19 cellular contexts compared by ENCODE assay signal in genomic region chr2:176639016-176639343, GRCh38.
A peak's percentile ranks its signal among the peaks of the same experiment; 100 is the strongest.
DNase-seq lines count a peak whose midpoint lies in the region; ATAC-seq, FAIRE-seq and TF ChIP-seq lines count a peak whose summit lies in the region.
"Had no signal": no experiment of that assay in that cellular context is flagged by ENCODE, and none has a peak within 500 bp of the region (broad histone marks: within the 10 kb centered on the region; RNA-seq: fewer than 3 reads in every experiment).

No MANE protein-coding gene starts in this region.

- no peak overlapping the region for H3K27ac ChIP-seq in ACC112 (ENCODE audit: low read depth, low read length)
- no peak overlapping the region for H3K27ac ChIP-seq in H1 (ENCODE audit: low read depth, low read length)
- no peak overlapping the region for H3K27ac ChIP-seq in osteoblast (ENCODE audit: low read depth, low read length)
- no peak overlapping the region for H3K27ac ChIP-seq in endodermal cell (ENCODE audit: low read depth, low read length)
- H3K27ac ChIP-seq: SJSA1 had no signal

- ATAC-seq in left lobe of liver (no peak), HG02938 (IDR thresholded peaks at IDR 0.05; ENCODE audit: unreplicated experiment) (no peak)

- 90% methylated on average over 7 of the region's 7 CpGs; no CpG with 5 or more reads in 1 of the 2 experiments for WGBS in H1 (ENCODE audit: extremely low coverage in 1 of 2, insufficient coverage in 1 of 2, insufficient read length in 1 of 2, insufficient replicate concordance in 2 of 2, low coverage in 1 of 2, low lambda C conversion rate in 2 of 2, missing lambda C conversion rate in 1 of 2), 2 experiments
- WGBS in endodermal cell (ENCODE audit: insufficient coverage in 1 of 2, insufficient read length in 1 of 2), 2 experiments = 92 to 93% methylated on average over 2 to 7 of the region's 7 CpGs

- peaks cover 86% of the 10 kb centered on the region for H3K27me3 Mint-ChIP-seq in endodermal cell (ENCODE audit: insufficient read depth)

- POLR2A ChIA-PET in HEK293T (lab: Yijun Ruan, JAX) = no interaction called here
- POLR2A ChIA-PET in H1 (lab: Charles Lee; ENCODE audit: partially characterized antibody) = no interaction called here

- H3K4me3 ChIP-seq in ACC112 (ENCODE audit: low read depth, low read length) (peak overlapping the region; percentile 84), H1 (ENCODE audit: extremely low read depth in 1 of 4, insufficient read depth in 2 of 4, low read depth in 3 of 4, low read length in 4 of 4) (no peak overlapping the region), osteoblast (ENCODE audit: insufficient read depth, low read length) (no peak overlapping the region), endodermal cell (ENCODE audit: low read length) (no peak overlapping the region)
- H3K4me3 ChIP-seq: HAP-1 had no signal

- TF ChIP-seq EP300 in H1 (IDR thresholded peaks at IDR 0.05; ENCODE audit: borderline replicate concordance in 1 of 2, low read depth in 2 of 2, low read length in 2 of 2) = no peak

- no peak overlapping the region for H3K4ac ChIP-seq in H1 (replicated peaks; ENCODE audit: insufficient read length, low read depth, low read length)

- no peaks in the 10 kb centered on the region for H3K36me3 ChIP-seq in ACC112 (ENCODE audit: insufficient read depth, low read length)
- no peaks in the 10 kb centered on the region for H3K36me3 ChIP-seq in H1 (ENCODE audit: control insufficient read depth in 2 of 4, insufficient read depth in 4 of 4, low read length in 3 of 4)
- no peaks in the 10 kb centered on the region for H3K36me3 ChIP-seq in osteoblast (ENCODE audit: insufficient read depth, low read length)
- H3K36me3 ChIP-seq in endodermal cell (ENCODE audit: control insufficient read depth, insufficient read depth, low read length) = no peaks in the 10 kb centered on the region
- H3K36me3 ChIP-seq: BE2C, HAP-1, SJSA1 had no signal

- H3K14ac ChIP-seq in H1 (ENCODE audit: insufficient read length) = no peak overlapping the region

- TF ChIP-seq CTCF in H1 (IDR thresholded peaks at IDR 0.05; ENCODE audit: control extremely low read depth in 1 of 3, insufficient read depth in 1 of 3, low read depth in 1 of 3, low read length in 3 of 3) (no peak), osteoblast (IDR thresholded peaks at IDR 0.05; ENCODE audit: extremely low read depth, low read depth, low read length) (no peak), endodermal cell (conservative IDR thresholded peaks at IDR 0.05) (no peak)

- TF ChIP-seq POLR2A in H1 (IDR thresholded peaks at IDR 0.05; ENCODE audit: control extremely low read depth in 1 of 2, low read depth in 2 of 2, low read length in 2 of 2) = no peak

- no peak overlapping the region for H4K8ac ChIP-seq in H1 (ENCODE audit: extremely low read depth, insufficient read depth, low read length)

- H3K4me1 ChIP-seq in ACC112 (ENCODE audit: control insufficient read depth, insufficient read depth, low read length, unreplicated experiment) (peaks cover 46% of the 10 kb centered on the region), H1 (replicated peaks in 1 of 4; ENCODE audit: control insufficient read depth in 3 of 4, insufficient read depth in 4 of 4, low read length in 3 of 4) (peaks cover 0 to 5% (median 1%) of the 10 kb centered on the region in 4 experiments; a peak in 3 of 7 replicates), osteoblast (ENCODE audit: insufficient read depth, low read length) (peaks cover 50% of the 10 kb centered on the region), endodermal cell (ENCODE audit: control insufficient read depth, insufficient read depth, low read length) (no peaks in the 10 kb centered on the region)
- H3K4me1 ChIP-seq: HAP-1 had no signal

- no peak overlapping the region for H2BK15ac ChIP-seq in H1 (ENCODE audit: low read length)

- H3K9ac ChIP-seq in H1 (replicated peaks in 1 of 4; ENCODE audit: extremely low read depth in 1 of 4, low read depth in 3 of 4, low read length in 3 of 4) (no peak overlapping the region), endodermal cell (ENCODE audit: extremely low read depth, low read length, poor library complexity, severe bottlenecking) (no peak overlapping the region)

- no peak for FAIRE-seq in H1 (lab: Jason Lieb, UNC)
- FAIRE-seq: D721Med, RCC 7860 had no signal

- no peak overlapping the region for H2BK5ac ChIP-seq in H1 (ENCODE audit: low read depth, low read length)

- H3K27me3 ChIP-seq in ACC112 (ENCODE audit: insufficient read depth, low read length) (no peaks in the 10 kb centered on the region), H1 (replicated peaks in 1 of 4; ENCODE audit: control insufficient read depth in 3 of 4, extremely low read depth in 1 of 4, insufficient read depth in 3 of 4, low read length in 3 of 4) (peaks cover 12 to 35% (median 20%) of the 10 kb centered on the region in 4 experiments), osteoblast (ENCODE audit: insufficient read depth, low read length) (no peaks in the 10 kb centered on the region), endodermal cell (ENCODE audit: control insufficient read depth, insufficient read depth, low read length, poor library complexity, severe bottlenecking) (peaks cover 95% of the 10 kb centered on the region)
- H3K27me3 ChIP-seq: BE2C, SJSA1 had no signal

- CTCF ChIA-PET in HEK293T (lab: Yijun Ruan, JAX) = interaction anchor here (1.2 to 2.0 kb wide), 4 partner anchors 15 to 499 kb away, joined by 3 to 12 read pairs (median 5); no protein-coding TSS in a partner anchor
- CTCF ChIA-PET in H1 (lab: Charles Lee; ENCODE audit: partially characterized antibody) = interaction anchor here (0.8 to 13.2 kb wide), 13 partner anchors 14 to 512 kb away, joined by 3 to 119 read pairs (median 6); no protein-coding TSS in a partner anchor

- no peak overlapping the region for H2BK20ac ChIP-seq in H1 (ENCODE audit: low read length)

- no peak overlapping the region for H3K18ac ChIP-seq in H1 (ENCODE audit: extremely low read depth, low read length)

- H3K79me1 ChIP-seq in H1 (ENCODE audit: low read depth, low read length) = no peaks in the 10 kb centered on the region

- TF ChIP-seq RAD21 in H1 (IDR thresholded peaks at IDR 0.05 in 1 of 2, conservative IDR thresholded peaks at IDR 0.05 in 1 of 2; ENCODE audit: low read depth in 2 of 2, low read length in 2 of 2) = no peak

- no peak overlapping the region for H3K27ac Mint-ChIP-seq in endodermal cell

- no peak overlapping the region for H3K23ac ChIP-seq in H1 (ENCODE audit: insufficient read length)

- no peak overlapping the region for H3K56ac ChIP-seq in H1 (replicated peaks; ENCODE audit: insufficient read length, low read depth, low read length)

- peaks cover 23% of the 10 kb centered on the region for H3K79me2 ChIP-seq in ACC112 (ENCODE audit: control insufficient read depth, insufficient read depth, low read length, unreplicated experiment)
- H3K79me2 ChIP-seq in H1 (ENCODE audit: control insufficient read depth in 1 of 2, insufficient read depth in 2 of 2, low read length in 2 of 2) = no peaks in the 10 kb centered on the region
- peaks cover 9% of the 10 kb centered on the region for H3K79me2 ChIP-seq in osteoblast (ENCODE audit: insufficient read depth, low read length)

- no peaks in the 10 kb centered on the region for H3K36me3 Mint-ChIP-seq in endodermal cell (ENCODE audit: low read depth)

- H3K9me3 Mint-ChIP-seq in endodermal cell = no peaks in the 10 kb centered on the region

- H3K4me1 Mint-ChIP-seq in endodermal cell = peaks cover 2% of the 10 kb centered on the region

- no peak overlapping the region for H2BK12ac ChIP-seq in H1 (ENCODE audit: low read depth, low read length)

- DNase-seq in HEK293T (ENCODE audit: extremely low spot score) = no peak
- no peak for DNase-seq in H1 (ENCODE audit: low read depth in 1 of 2, low spot score in 2 of 2)
- peak; percentile 71 for DNase-seq in osteoblast (ENCODE audit: insufficient read length, low spot score, missing footprints)
- DNase-seq in left lobe of liver (ENCODE audit: low spot score) = no peak
- no peak for DNase-seq in endodermal cell
- DNase-seq: BE2C, GF-D8, IMR-90, MV-4-11, NCI-H1105 treated with DMSO at 0.1 percent for 48 hours, NCI-H1694, NCI-H2081 treated with DMSO at 0.1 percent for 48 hours, NCI-H446 had no signal

- no peak overlapping the region for H2AK5ac ChIP-seq in H1 (ENCODE audit: low read depth, low read length)

- H3K4me2 ChIP-seq in H1 (ENCODE audit: insufficient read depth in 1 of 2, low read depth in 2 of 2, low read length in 2 of 2) (peak overlapping the region in 1 of 2 experiments; percentile 47; a peak in 2 of 4 replicates), osteoblast (ENCODE audit: insufficient read depth, low read length) (peak overlapping the region; percentile 88)

- H3K23me2 ChIP-seq in H1 (ENCODE audit: low read depth, low read length) = peaks cover 3% of the 10 kb centered on the region; the same call in 1 of the 2 replicates

- H2AFZ ChIP-seq in ACC112 (ENCODE audit: low read length, unreplicated experiment) (peak overlapping the region; percentile 83), H1 (ENCODE audit: low read length) (0 out of 2 replicates have a peak overlapping the region, but pooled peaks have one; percentile 84), osteoblast (ENCODE audit: low read length) (peak overlapping the region; percentile 72)

- H4K20me1 ChIP-seq in H1 (replicated peaks in 1 of 2; ENCODE audit: control insufficient read depth in 1 of 2, insufficient read depth in 2 of 2, low read length in 2 of 2) (no peaks in the 10 kb centered on the region), osteoblast (ENCODE audit: insufficient read depth, low read length) (no peaks in the 10 kb centered on the region)

- H4K5ac ChIP-seq in H1 (ENCODE audit: insufficient read length, low read depth, low read length) = no peak overlapping the region

- H3K4me3 Mint-ChIP-seq in endodermal cell = no peak overlapping the region

- no peak overlapping the region for H2BK120ac ChIP-seq in H1 (replicated peaks; ENCODE audit: low read depth, low read length)

- H3K9me3 ChIP-seq in H1 (ENCODE audit: insufficient read depth in 2 of 2, low read depth in 1 of 2, low read length in 1 of 2) (no peaks in the 10 kb centered on the region), osteoblast (ENCODE audit: low read depth, low read length) (no peaks in the 10 kb centered on the region), endodermal cell (ENCODE audit: control insufficient read depth, low read length) (no peaks in the 10 kb centered on the region)
- H3K9me3 ChIP-seq: BE2C, HAP-1, SJSA1 had no signal

- no peak overlapping the region for H4K91ac ChIP-seq in H1 (replicated peaks; ENCODE audit: insufficient read length, low read length)

TF ChIP-seq in HEK293T, 16 proteins besides CTCF, POLR2A, EP300 and RAD21:
- TF ChIP-seq CTBP1 (IDR thresholded peaks at IDR 0.05; ENCODE audit: borderline replicate concordance) (no peak), ZNF384 (IDR thresholded peaks at IDR 0.05) (peak; percentile 9; the same call in 1 of the 2 replicates)

TF ChIP-seq in H1, 55 proteins besides CTCF, POLR2A, EP300 and RAD21:
- TF ChIP-seq KDM1A (IDR thresholded peaks at IDR 0.05; ENCODE audit: borderline replicate concordance, low read length) (no peak), TCF12 (IDR thresholded peaks at IDR 0.05; ENCODE audit: low read depth, low read length) (no peak), JUND (IDR thresholded peaks at IDR 0.05; ENCODE audit: low read length) (no peak)
